In genomic region chr3:42876940-42877720, GRCh38 we compare ENCODE assay signal across 27 cellular contexts. TPM values are rescaled to one million over a fixed set of nuclear protein-coding genes. Genes with fewer than 3 reads are reported as not detected.
DNase-seq lines count a peak whose midpoint lies in the region; ATAC-seq, FAIRE-seq and TF ChIP-seq lines count a peak whose summit lies in the region.
"Had no signal": no experiment of that assay in that cellular context is flagged by ENCODE, and none has a peak within 500 bp of the region (broad histone marks: within the 10 kb centered on the region; RNA-seq: fewer than 3 reads in every experiment).

No MANE protein-coding gene starts in this region.

- FAIRE-seq in K562 (lab: Jason Lieb, UNC) (no peak), kidney (lab: Jason Lieb, UNC) (no peak)
- FAIRE-seq: G401.6, RCC 7860 had no signal

- H3K9me3 Mint-ChIP-seq in activated CD4-positive, alpha-beta memory T cell treated with anti-CD3 and anti-CD28 coated beads, Interleukin-2, amount 10 ng/mL, durations not matched to agents 7 days and 5 days: no peaks in the 10 kb centered on the region
- H3K9me3 Mint-ChIP-seq: HFFc6, IgD-negative memory B cell had no signal

- H3K9ac ChIP-seq in K562 (ENCODE audit: insufficient read depth in 1 of 2, low read depth in 2 of 2, low read length in 2 of 2): no peak overlapping the region
- peak overlapping the region in 1 of 2 donors; percentile 23 for H3K9ac ChIP-seq in kidney (ENCODE audit: low read length in 2 of 2)

- peaks cover 4% of the 10 kb centered on the region; the same call in 1 of the 2 replicates for H4K20me1 ChIP-seq in K562 (replicated peaks; ENCODE audit: control insufficient read depth, insufficient read depth, low read length)

- no peaks in the 10 kb centered on the region for H3K36me3 Mint-ChIP-seq in activated CD4-positive, alpha-beta memory T cell treated with anti-CD3 and anti-CD28 coated beads, Interleukin-2, amount 10 ng/mL, durations not matched to agents 7 days and 5 days (ENCODE audit: low read depth)
- H3K36me3 Mint-ChIP-seq: IgD-negative memory B cell had no signal

- no peaks in the 10 kb centered on the region for H3K79me2 ChIP-seq in K562 (ENCODE audit: control insufficient read depth, insufficient read depth, low read length)

- WGBS in K562 (ENCODE audit: insufficient coverage, low coverage, missing lambda C conversion rate): 2% methylated on average over 7 of the region's 7 CpGs
- 24% methylated on average over 5 of the region's 7 CpGs for WGBS in right lobe of liver (ENCODE audit: insufficient coverage, low coverage, low lambda C conversion rate, missing lambda C conversion rate)

- TF ChIP-seq CTCF in K562 (IDR thresholded peaks at IDR 0.05 in 2 of 3, conservative IDR thresholded peaks at IDR 0.05 in 1 of 3; ENCODE audit: insufficient read depth in 2 of 3, low read depth in 1 of 3, low read length in 3 of 3) (no peak), kidney (IDR thresholded peaks at IDR 0.05; ENCODE audit: borderline replicate concordance, extremely low read depth, insufficient read depth) (no peak), right lobe of liver (IDR thresholded peaks at IDR 0.05) (no peak)

- DNase-seq in K562 (ENCODE audit: extremely low read depth in 1 of 4, low spot score in 3 of 4) (no peak), kidney (no peak), right lobe of liver (no peak), renal cortical epithelial cell (ENCODE audit: low read depth) (peak; percentile 88), superior temporal gyrus (ENCODE audit: extremely low spot score) (no peak), D341Med (ENCODE audit: low spot score) (no peak), HK-2 (ENCODE audit: unreplicated experiment) (no peak)
- no peak for DNase-seq in activated CD4-positive, alpha-beta memory T cell treated with anti-CD3 and anti-CD28 coated beads, Interleukin-2, amount 10 ng/mL, durations not matched to agents 7 days and 5 days
- DNase-seq: Calu3, DMS153, GOT3, HFFc6, NCI-H1092, NCI-H1417 treated with DMSO at 0.1 percent for 48 hours, NCI-H187, NCI-H2081 treated with DMSO at 0.1 percent for 48 hours, NCI-H2171, NCI-H524, NCI-H748 treated with DMSO at 0.1 percent for 48 hours, SIG-M5 had no signal

- H3K9me3 ChIP-seq in K562 (replicated peaks; ENCODE audit: control insufficient read depth, insufficient read depth, low read depth, low read length) (no peaks in the 10 kb centered on the region), kidney (ENCODE audit: control insufficient read depth in 1 of 2, low read length in 2 of 2) (no peaks in the 10 kb centered on the region), right lobe of liver (no peaks in the 10 kb centered on the region)
- H3K9me3 ChIP-seq: HAP-1 had no signal

- H3K4me3 ChIP-seq in K562 (no peak overlapping the region), kidney (ENCODE audit: low read length in 2 of 2) (peak overlapping the region in 1 of 2 donors; percentile 67), right lobe of liver (no peak overlapping the region)
- H3K4me3 ChIP-seq: HAP-1, SK-N-MC had no signal

- peaks cover 2% of the 10 kb centered on the region for H3K9me1 ChIP-seq in K562 (ENCODE audit: control insufficient read depth, insufficient read depth, low read length)

- POLR2A ChIA-PET in K562 (lab: Yijun Ruan, JAX): interaction anchor here (0.6 to 2.2 kb wide), 3 partner anchors 7 to 76 kb away, joined by 3 to 12 read pairs (median 3); no protein-coding TSS in a partner anchor
- POLR2A ChIA-PET in activated CD4-positive, alpha-beta memory T cell treated with anti-CD3 and anti-CD28 coated beads, Interleukin-2, amount 10 ng/mL, durations not matched to agents 7 days and 5 days (lab: Charles Lee): no interaction called here

- H3K27me3 Mint-ChIP-seq in activated CD4-positive, alpha-beta memory T cell treated with anti-CD3 and anti-CD28 coated beads, Interleukin-2, amount 10 ng/mL, durations not matched to agents 7 days and 5 days: peaks cover 18% of the 10 kb centered on the region

- TF ChIP-seq RAD21 in K562 (CRISPR knock-in tag; conservative IDR thresholded peaks at IDR 0.05 in 1 of 2, IDR thresholded peaks at IDR 0.05 in 1 of 2): no peak

- intact Hi-C loops in K562 (cut with micrococcal nuclease): no loop called here
- intact Hi-C loops in kidney (cut with DNase I): no loop called here
- intact Hi-C loops in right lobe of liver (cut with DNase I): no loop called here

- peaks cover 0 to 12% of the 10 kb centered on the region in 2 experiments; a peak in 3 of 5 replicates for H3K4me1 ChIP-seq in K562 (replicated peaks in 1 of 2; ENCODE audit: control insufficient read depth in 2 of 2, insufficient read depth in 2 of 2, low read length in 2 of 2)
- H3K4me1 ChIP-seq in kidney (ENCODE audit: control insufficient read depth in 1 of 2, insufficient read depth in 1 of 2, low read depth in 1 of 2, low read length in 2 of 2): peaks cover 31 to 37% of the 10 kb centered on the region in 2 donors
- H3K4me1 ChIP-seq in right lobe of liver: peaks cover 0 to 32% (median 10%) of the 10 kb centered on the region in 4 donors

- H3K36me3 ChIP-seq in K562 (ENCODE audit: control insufficient read depth, insufficient read depth, low read length): no peaks in the 10 kb centered on the region
- no peaks in the 10 kb centered on the region for H3K36me3 ChIP-seq in kidney (ENCODE audit: control insufficient read depth in 1 of 2, insufficient read depth in 2 of 2, low read length in 2 of 2)
- no peaks in the 10 kb centered on the region for H3K36me3 ChIP-seq in right lobe of liver
- H3K36me3 ChIP-seq: HAP-1 had no signal

- no peak overlapping the region for H3K4me2 ChIP-seq in K562 (ENCODE audit: insufficient read depth, low read length)

- H3K27ac Mint-ChIP-seq in activated CD4-positive, alpha-beta memory T cell treated with anti-CD3 and anti-CD28 coated beads, Interleukin-2, amount 10 ng/mL, durations not matched to agents 7 days and 5 days: no peak overlapping the region
- H3K27ac Mint-ChIP-seq: HFFc6, IgD-negative memory B cell had no signal

- BruUV-seq in K562 (replicated peaks; lab: Mats Ljungman, UMichigan): no TSS peak

- H3K4me1 Mint-ChIP-seq in activated CD4-positive, alpha-beta memory T cell treated with anti-CD3 and anti-CD28 coated beads, Interleukin-2, amount 10 ng/mL, durations not matched to agents 7 days and 5 days: peaks cover 15% of the 10 kb centered on the region

- TF ChIP-seq POLR2A in K562 (conservative IDR thresholded peaks at IDR 0.05): no peak
- TF ChIP-seq POLR2A in right lobe of liver (IDR thresholded peaks at IDR 0.05): no peak

- ATAC-seq in K562: no peak
- ATAC-seq in right lobe of liver: no peak

- no peak for TF ChIP-seq EP300 in K562 (IDR thresholded peaks at IDR 0.05; ENCODE audit: low read length)

- CTCF ChIA-PET in K562 (lab: Yijun Ruan, JAX; ENCODE audit: low intra/inter-chr PET ratio): interaction anchor here (0.6 kb wide), 1 partner anchor 59 kb away, joined by 3 read pairs; no protein-coding TSS in a partner anchor
- CTCF ChIA-PET in activated CD4-positive, alpha-beta memory T cell treated with anti-CD3 and anti-CD28 coated beads, Interleukin-2, amount 10 ng/mL, durations not matched to agents 7 days and 5 days (lab: Charles Lee): no interaction called here

- H3K27ac ChIP-seq in K562 (ENCODE audit: extremely low read depth, low read depth, low read length): no peak overlapping the region
- H3K27ac ChIP-seq in kidney (ENCODE audit: low read depth in 2 of 2, low read length in 2 of 2): peak overlapping the region; percentile 56 to 72
- peak overlapping the region; percentile 91 to 98 (median 93) for H3K27ac ChIP-seq in right lobe of liver
- H3K27ac ChIP-seq: SK-N-MC had no signal

- peaks cover 29 to 46% of the 10 kb centered on the region in 2 experiments for H3K27me3 ChIP-seq in K562 (ENCODE audit: control insufficient read depth in 2 of 2, insufficient read depth in 2 of 2, low read length in 2 of 2)
- H3K27me3 ChIP-seq in right lobe of liver: no peaks in the 10 kb centered on the region

- in situ Hi-C loops in K562 (cut with MboI): loop anchor here (5.0 kb wide), 1 partner anchor 95 kb away; no protein-coding TSS in a partner anchor

- H3K4me3 Mint-ChIP-seq in activated CD4-positive, alpha-beta memory T cell treated with anti-CD3 and anti-CD28 coated beads, Interleukin-2, amount 10 ng/mL, durations not matched to agents 7 days and 5 days: no peak overlapping the region
- H3K4me3 Mint-ChIP-seq: HFFc6 had no signal

- H2AFZ ChIP-seq in K562 (ENCODE audit: low read depth, low read length): no peak overlapping the region

RNA-seq across cellular contexts. Expression of gene CYP8B1, which starts 1.5 kb away (rescaled TPM):
- total RNA-seq in K562 (2011; cell fraction: chromatin; rRNA removed; ENCODE audit: low replicate concordance): not detected in 2 replicates
- total RNA-seq in K562 (2011; cell fraction: nucleolus; rRNA removed): not detected in 2 replicates
- not detected in 2 replicates for total RNA-seq in K562 (2011; cell fraction: nucleoplasm; rRNA removed)
- total RNA-seq in K562 (2014; rRNA removed): not detected in 2 replicates
- total RNA-seq in K562 (2014; rRNA removed; fragmentation: Illumina TruSeq; extraction: Trizol): not detected in 2 replicates
- not detected in 2 replicates for total RNA-seq in K562 (2015; rRNA removed; fragmentation: Illumina TruSeq; extraction: Trizol)
- total RNA-seq in K562 (2021): 0.04 and 0.13 TPM in 2 replicates
- not detected in 2 replicates for polyA plus RNA-seq in K562 (2011; rRNA removed)
- polyA plus RNA-seq in K562 (2011; cell fraction: cytosol; rRNA removed): not detected in 2 replicates
- polyA plus RNA-seq in K562 (2011; cell fraction: nucleus; rRNA removed): not detected in 2 replicates
- not detected in 2 replicates for polyA plus RNA-seq in K562 (2012)
- not detected in 2 replicates for polyA plus RNA-seq in K562 (2014; fragmentation: Illumina TruSeq; extraction: Trizol)
- not detected for polyA plus RNA-seq in K562 (2014; fragmentation: Nextera tagmentation; extraction: Ambion mirVana)
- not detected in 2 replicates for polyA plus RNA-seq in K562 (2014; rRNA removed)
- polyA minus RNA-seq in K562 (2011; rRNA and poly(A)+ RNA removed): not detected in 2 replicates
- polyA minus RNA-seq in K562 (2011; cell fraction: cytosol; rRNA and poly(A)+ RNA removed): not detected in 2 replicates
- not detected in 2 replicates for polyA minus RNA-seq in K562 (2011; cell fraction: nucleus; rRNA and poly(A)+ RNA removed)
- total RNA-seq in kidney: 10.4 TPM
- polyA plus RNA-seq in kidney (ENCODE audit: insufficient read depth, low read depth, low replicate concordance): 4.3 TPM
- 100 to 1,000 TPM; 237 to 478 (median 308) TPM for total RNA-seq in right lobe of liver
- 0.35 and 0.55 TPM in 2 replicates for total RNA-seq in renal cortical epithelial cell
- total RNA-seq in activated CD4-positive, alpha-beta memory T cell treated with anti-CD3 and anti-CD28 coated beads, Interleukin-2, amount 10 ng/mL, durations not matched to agents 7 days and 5 days: not detected
- total RNA-seq: A673, Calu3, HFFc6 had no signal
- polyA plus RNA-seq: BJ, IgD-negative memory B cell had no signal

RNA-seq across cellular contexts. Expression of gene ZNF662, which starts 28.8 kb away (rescaled TPM):
- total RNA-seq in K562 (2011; cell fraction: chromatin; rRNA removed; ENCODE audit: low replicate concordance): 0.32 and 0.67 TPM in 2 replicates
- total RNA-seq in K562 (2011; cell fraction: nucleolus; rRNA removed): 0.17 and 0.39 TPM in 2 replicates
- total RNA-seq in K562 (2011; cell fraction: nucleoplasm; rRNA removed): 0.29 and 0.31 TPM in 2 replicates
- 0.20 and 0.27 TPM in 2 replicates for total RNA-seq in K562 (2014; rRNA removed)
- 0.18 and 0.32 TPM in 2 replicates for total RNA-seq in K562 (2014; rRNA removed; fragmentation: Illumina TruSeq; extraction: Trizol)
- total RNA-seq in K562 (2015; rRNA removed; fragmentation: Illumina TruSeq; extraction: Trizol): 0.33 and 0.49 TPM in 2 replicates
- total RNA-seq in K562 (2021): 0.55 and 0.63 TPM in 2 replicates
- 0.13 and 0.30 TPM in 2 replicates for polyA plus RNA-seq in K562 (2011; rRNA removed)
- 0.10 and 0.15 TPM in 2 replicates for polyA plus RNA-seq in K562 (2011; cell fraction: cytosol; rRNA removed)
- polyA plus RNA-seq in K562 (2011; cell fraction: nucleus; rRNA removed): 0.55 and 0.61 TPM in 2 replicates
- polyA plus RNA-seq in K562 (2012): 0.64 and 1.8 TPM in 2 replicates
- polyA plus RNA-seq in K562 (2014; fragmentation: Illumina TruSeq; extraction: Trizol): 0.21 and 0.37 TPM in 2 replicates
- under 1 TPM; 0.07 to 0.22 TPM for polyA plus RNA-seq in K562 (2014; fragmentation: Nextera tagmentation; extraction: Ambion mirVana)
- polyA plus RNA-seq in K562 (2014; rRNA removed): 0.03 and 0.28 TPM in 2 replicates
- polyA minus RNA-seq in K562 (2011; rRNA and poly(A)+ RNA removed): 0.14 and 0.39 TPM in 2 replicates
- polyA minus RNA-seq in K562 (2011; cell fraction: cytosol; rRNA and poly(A)+ RNA removed): not detected in 2 replicates
- 0.13 and 0.44 TPM in 2 replicates for polyA minus RNA-seq in K562 (2011; cell fraction: nucleus; rRNA and poly(A)+ RNA removed)
- total RNA-seq in kidney: 12.8 TPM
- polyA plus RNA-seq in kidney (ENCODE audit: insufficient read depth, low read depth, low replicate concordance): 4.9 TPM
- 10 to 100 TPM in 1 of 6 experiments, 1 to 10 TPM in 5; 1.4 to 10.9 (median 3.3) TPM for total RNA-seq in right lobe of liver
- 1.6 and 4.9 TPM in 2 replicates for total RNA-seq in renal cortical epithelial cell
- total RNA-seq in activated CD4-positive, alpha-beta memory T cell treated with anti-CD3 and anti-CD28 coated beads, Interleukin-2, amount 10 ng/mL, durations not matched to agents 7 days and 5 days: under 1 TPM; 0.10 to 0.40 TPM
- total RNA-seq: A673 had no signal
- polyA plus RNA-seq: IgD-negative memory B cell had no signal

Comparison
In these comparisons a context has a peak if more than half of its experiments do, and no peak if none do; other contexts are left out.
1. RNA of gene CYP8B1, which starts 1.5 kb away (total RNA-seq): 237 to 478 TPM in right lobe of liver; 10.4 TPM in kidney (single experiment), 0.35 to 0.55 TPM in renal cortical epithelial cell, 0.04 to 0.13 TPM in K562 and not detected in activated CD4-positive, alpha-beta memory T cell treated with anti-CD3 and anti-CD28 coated beads, Interleukin-2, amount 10 ng/mL, durations not matched to agents 7 days and 5 days; every median in the first group is over 10 times any median in the second.